In the genomic region with DNA sequence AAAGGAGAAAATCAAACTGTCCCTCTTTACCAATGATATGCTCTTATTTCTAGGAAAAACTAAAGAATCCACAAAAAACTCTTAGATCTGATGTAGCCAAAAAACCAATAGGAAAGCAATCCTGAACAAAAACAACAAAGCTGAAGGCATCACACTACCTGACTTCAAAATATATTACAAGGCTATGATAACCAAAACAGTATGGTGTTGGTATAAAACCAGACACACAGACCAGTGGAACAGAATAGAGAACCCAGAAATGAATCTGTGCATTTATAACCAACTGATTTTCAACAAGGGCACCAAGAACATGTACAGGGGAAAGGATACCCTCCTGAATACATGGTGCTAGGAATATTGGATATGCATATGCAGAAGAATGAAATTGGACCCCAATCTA, we compare ENCODE assay signal across 18 cellular contexts. TPM values are rescaled to one million over a fixed set of nuclear protein-coding genes. Genes with fewer than 3 reads are reported as not detected.
A peak's percentile ranks its signal among the peaks of the same experiment; 100 is the strongest.
DNase-seq lines count a peak whose midpoint lies in the region; ATAC-seq, FAIRE-seq and TF ChIP-seq lines count a peak whose summit lies in the region.
"Had no signal": no experiment of that assay in that cellular context is flagged by ENCODE, and none has a peak within 500 bp of the region (broad histone marks: within the 10 kb centered on the region; RNA-seq: fewer than 3 reads in every experiment).

No MANE protein-coding gene starts in this region.

- peaks cover 11% of the 10 kb centered on the region; the same call in 1 of the 2 replicates for H3K9me3 ChIP-seq in K562 (replicated peaks; ENCODE audit: control insufficient read depth, insufficient read depth, low read depth, low read length)

- H3K9me1 ChIP-seq in K562 (ENCODE audit: control insufficient read depth, insufficient read depth, low read length), result no peaks in the 10 kb centered on the region

- ATAC-seq in K562 (no peak), GM18858 (IDR thresholded peaks at IDR 0.05; ENCODE audit: unreplicated experiment) (no peak)
- ATAC-seq: A549; CD8-positive, alpha-beta T cell had no signal

- H3K27me3 Mint-ChIP-seq in Calu3 (ENCODE audit: unreplicated experiment) (no peaks in the 10 kb centered on the region), chondrocyte (ENCODE audit: low read depth) (no peaks in the 10 kb centered on the region)
- H3K27me3 Mint-ChIP-seq: B cell; CD4-positive, alpha-beta T cell had no signal

- peaks cover 23% of the 10 kb centered on the region for H3K9me3 Mint-ChIP-seq in Calu3 (ENCODE audit: low read depth, unreplicated experiment)
- peaks cover 33% of the 10 kb centered on the region for H3K9me3 Mint-ChIP-seq in chondrocyte (ENCODE audit: low read depth)

- H3K4me3 Mint-ChIP-seq in Calu3 (ENCODE audit: low read depth, unreplicated experiment) (no peak overlapping the region), chondrocyte (ENCODE audit: unreplicated experiment) (no peak overlapping the region)
- H3K4me3 Mint-ChIP-seq: B cell; CD4-positive, alpha-beta T cell; CD8-positive, alpha-beta T cell had no signal

- H3K9ac ChIP-seq in K562 (ENCODE audit: insufficient read depth in 1 of 2, low read depth in 2 of 2, low read length in 2 of 2), result no peak overlapping the region
- H3K9ac ChIP-seq: BLaER1 treated with 17β-estradiol and CSF1 and Interleukin-3, amounts not matched to agents 10 nM and 100 nM had no signal

- no peaks in the 10 kb centered on the region for H3K27me3 ChIP-seq in K562 (ENCODE audit: control insufficient read depth in 2 of 2, insufficient read depth in 2 of 2, low read length in 2 of 2)
- H3K27me3 ChIP-seq: BLaER1 treated with 17β-estradiol and CSF1 and Interleukin-3, amounts not matched to agents 10 nM and 100 nM had no signal

- intact Hi-C loops in Calu3 (cut with micrococcal nuclease; ENCODE audit: unreplicated experiment), result no loop called here
- intact Hi-C loops in K562 (cut with micrococcal nuclease), result no loop called here

- FAIRE-seq in H54 (lab: Jason Lieb, UNC) (peak; percentile 58), K562 (lab: Jason Lieb, UNC) (no peak)
- FAIRE-seq: GM12891 had no signal

- no peak overlapping the region for H3K4me3 ChIP-seq in K562
- H3K4me3 ChIP-seq: A549; BLaER1 treated with 17β-estradiol and CSF1 and Interleukin-3, amounts not matched to agents 10 nM and 100 nM had no signal

- POLR2A ChIA-PET in K562 (lab: Yijun Ruan, JAX), result interaction anchor here (0.7 kb wide), 1 partner anchor 10 kb away, joined by 3 read pairs; no protein-coding TSS in a partner anchor

- TF ChIP-seq POLR2A in H54 (IDR thresholded peaks at IDR 0.05; ENCODE audit: low read depth, low read length) (no peak), K562 (conservative IDR thresholded peaks at IDR 0.05) (no peak)

- TF ChIP-seq EP300 in K562 (IDR thresholded peaks at IDR 0.05; ENCODE audit: low read length), result no peak

- in situ Hi-C loops in K562 (cut with MboI), result no loop called here

- peaks cover 8% of the 10 kb centered on the region; the same call in 2 of the 3 replicates for H3K79me2 ChIP-seq in K562 (ENCODE audit: control insufficient read depth, insufficient read depth, low read length)

- no peaks in the 10 kb centered on the region for H4K20me1 ChIP-seq in K562 (replicated peaks; ENCODE audit: control insufficient read depth, insufficient read depth, low read length)

- no peak for TF ChIP-seq RAD21 in K562 (CRISPR knock-in tag; conservative IDR thresholded peaks at IDR 0.05 in 1 of 2, IDR thresholded peaks at IDR 0.05 in 1 of 2)

- H2AFZ ChIP-seq in K562 (ENCODE audit: low read depth, low read length), result no peak overlapping the region

- CTCF ChIA-PET in Calu3 (lab: Charles Lee), result no interaction called here
- CTCF ChIA-PET in K562 (lab: Yijun Ruan, JAX; ENCODE audit: low intra/inter-chr PET ratio), result no interaction called here

- no peak overlapping the region for H3K27ac ChIP-seq in K562 (ENCODE audit: extremely low read depth, low read depth, low read length)
- H3K27ac ChIP-seq: 22Rv1; A549; BLaER1 treated with 17β-estradiol and CSF1 and Interleukin-3, amounts not matched to agents 10 nM and 100 nM; C4-2B had no signal

- TF ChIP-seq CTCF in Calu3 (IDR thresholded peaks at IDR 0.05; ENCODE audit: unreplicated experiment), result no peak
- no peak for TF ChIP-seq CTCF in K562 (IDR thresholded peaks at IDR 0.05 in 2 of 3, conservative IDR thresholded peaks at IDR 0.05 in 1 of 3; ENCODE audit: insufficient read depth in 2 of 3, low read depth in 1 of 3, low read length in 3 of 3)
- TF ChIP-seq CTCF in chondrocyte (IDR thresholded peaks at IDR 0.05), result no peak

- H3K4me1 Mint-ChIP-seq in Calu3 (ENCODE audit: low read depth, unreplicated experiment) (no peaks in the 10 kb centered on the region), chondrocyte (ENCODE audit: low read depth) (peaks cover 13% of the 10 kb centered on the region)

- H3K36me3 Mint-ChIP-seq in Calu3 (ENCODE audit: insufficient read depth, unreplicated experiment) (peaks cover 56% of the 10 kb centered on the region), chondrocyte (ENCODE audit: low read depth) (peaks cover 23% of the 10 kb centered on the region)

- peaks cover 16% of the 10 kb centered on the region; the same call in 2 of the 3 replicates for H3K36me3 ChIP-seq in K562 (ENCODE audit: control insufficient read depth, insufficient read depth, low read length)

- no peak for DNase-seq in Calu3
- DNase-seq in H54 (ENCODE audit: insufficient read length, low spot score), result no peak
- DNase-seq in K562 (ENCODE audit: extremely low read depth in 1 of 4, low spot score in 3 of 4), result no peak
- DNase-seq in chondrocyte (ENCODE audit: low spot score), result no peak
- DNase-seq: AML-193; Caco-2; CD4-positive, alpha-beta T cell; CD8-positive, alpha-beta T cell; DMS79 treated with DMSO at 0.1 percent for 48 hours; GF-D8 had no signal

- peak overlapping the region; percentile 40 for H3K27ac Mint-ChIP-seq in Calu3 (ENCODE audit: unreplicated experiment)
- no peak overlapping the region for H3K27ac Mint-ChIP-seq in chondrocyte (ENCODE audit: unreplicated experiment)
- H3K27ac Mint-ChIP-seq: B cell; CD4-positive, alpha-beta T cell; CD8-positive, alpha-beta T cell had no signal

- no TSS peak for BruUV-seq in Calu3 (replicated peaks; lab: Mats Ljungman, UMichigan)
- BruUV-seq in K562 (replicated peaks; lab: Mats Ljungman, UMichigan), result no TSS peak

- no peak overlapping the region for H3K4me2 ChIP-seq in K562 (ENCODE audit: insufficient read depth, low read length)
- H3K4me2 ChIP-seq: A549; BLaER1 treated with 17β-estradiol and CSF1 and Interleukin-3, amounts not matched to agents 10 nM and 100 nM had no signal

- H3K4me1 ChIP-seq in K562 (replicated peaks in 1 of 2; ENCODE audit: control insufficient read depth in 2 of 2, insufficient read depth in 2 of 2, low read length in 2 of 2), result no peaks in the 10 kb centered on the region
- H3K4me1 ChIP-seq: A549, Caco-2 had no signal

RNA-seq across cellular contexts. Expression of gene ZNF546, which starts 9.7 kb away (rescaled TPM):
- total RNA-seq in Calu3 (2022), result 4.7 and 5.7 TPM in 2 replicates
- total RNA-seq in K562 (2011; cell fraction: chromatin; rRNA removed; ENCODE audit: low replicate concordance), result 9.2 and 22.4 TPM in 2 replicates
- 2.3 and 9.7 TPM in 2 replicates for total RNA-seq in K562 (2011; cell fraction: nucleolus; rRNA removed)
- 8.6 and 9.7 TPM in 2 replicates for total RNA-seq in K562 (2011; cell fraction: nucleoplasm; rRNA removed)
- 1.1 and 2.2 TPM in 2 replicates for total RNA-seq in K562 (2014; rRNA removed)
- 5.1 and 5.3 TPM in 2 replicates for total RNA-seq in K562 (2014; rRNA removed; fragmentation: Illumina TruSeq; extraction: Trizol)
- total RNA-seq in K562 (2015; rRNA removed; fragmentation: Illumina TruSeq; extraction: Trizol), result 3.0 and 4.3 TPM in 2 replicates
- 3.5 and 3.6 TPM in 2 replicates for total RNA-seq in K562 (2021)
- polyA plus RNA-seq in K562 (2011; rRNA removed), result 2.7 and 3.0 TPM in 2 replicates
- polyA plus RNA-seq in K562 (2011; cell fraction: cytosol; rRNA removed), result 0.74 and 0.91 TPM in 2 replicates
- 2.4 and 2.9 TPM in 2 replicates for polyA plus RNA-seq in K562 (2011; cell fraction: nucleus; rRNA removed)
- polyA plus RNA-seq in K562 (2012), result 1.4 and 1.6 TPM in 2 replicates
- 1.4 and 2.2 TPM in 2 replicates for polyA plus RNA-seq in K562 (2014; fragmentation: Illumina TruSeq; extraction: Trizol)
- polyA plus RNA-seq in K562 (2014; fragmentation: Nextera tagmentation; extraction: Ambion mirVana), result 1 to 10 TPM; 1.7 to 2.2 TPM
- polyA plus RNA-seq in K562 (2014; rRNA removed), result 0.73 and 2.4 TPM in 2 replicates
- 8.3 and 15.2 TPM in 2 replicates for polyA minus RNA-seq in K562 (2011; rRNA and poly(A)+ RNA removed)
- polyA minus RNA-seq in K562 (2011; cell fraction: cytosol; rRNA and poly(A)+ RNA removed), result 3.0 and 3.1 TPM in 2 replicates
- polyA minus RNA-seq in K562 (2011; cell fraction: nucleus; rRNA and poly(A)+ RNA removed), result 5.8 and 11.4 TPM in 2 replicates
- 2.0 to 7.5 TPM (median 3.6 TPM) in 3 replicates for total RNA-seq in chondrocyte

RNA-seq across cellular contexts. Expression of gene PSMC4, which starts 16.2 kb away (rescaled TPM):
- total RNA-seq in Calu3 (2022) (300 and 316 TPM in 2 replicates), K562 (2014; rRNA removed) (142 and 187 TPM in 2 replicates), K562 (2014; rRNA removed; fragmentation: Illumina TruSeq; extraction: Trizol) (104 and 115 TPM in 2 replicates), K562 (2015; rRNA removed; fragmentation: Illumina TruSeq; extraction: Trizol) (139 and 143 TPM in 2 replicates), K562 (2021) (146 and 150 TPM in 2 replicates), chondrocyte (75.2 to 94.4 TPM (median 75.4 TPM) in 3 replicates)
- 46.0 and 82.3 TPM in 2 replicates for total RNA-seq in K562 (2011; cell fraction: chromatin; rRNA removed; ENCODE audit: low replicate concordance)
- total RNA-seq in K562 (2011; cell fraction: nucleolus; rRNA removed), result 49.2 and 65.9 TPM in 2 replicates
- 40.1 and 50.1 TPM in 2 replicates for total RNA-seq in K562 (2011; cell fraction: nucleoplasm; rRNA removed)
- polyA plus RNA-seq in K562 (2011; rRNA removed) (45.9 and 69.6 TPM in 2 replicates), K562 (2014; fragmentation: Illumina TruSeq; extraction: Trizol) (171 and 192 TPM in 2 replicates), K562 (2014; fragmentation: Nextera tagmentation; extraction: Ambion mirVana) (100 to 1,000 TPM; 380 to 475 TPM), K562 (2014; rRNA removed) (97.0 and 102 TPM in 2 replicates)
- polyA plus RNA-seq in K562 (2011; cell fraction: cytosol; rRNA removed), result 53.9 and 128 TPM in 2 replicates
- polyA plus RNA-seq in K562 (2011; cell fraction: nucleus; rRNA removed), result 93.8 and 118 TPM in 2 replicates
- polyA plus RNA-seq in K562 (2012), result 138 and 171 TPM in 2 replicates
- 26.7 and 28.2 TPM in 2 replicates for polyA minus RNA-seq in K562 (2011; rRNA and poly(A)+ RNA removed)
- 57.7 and 66.1 TPM in 2 replicates for polyA minus RNA-seq in K562 (2011; cell fraction: cytosol; rRNA and poly(A)+ RNA removed)
- 21.8 and 31.1 TPM in 2 replicates for polyA minus RNA-seq in K562 (2011; cell fraction: nucleus; rRNA and poly(A)+ RNA removed)

RNA-seq across cellular contexts. Expression of gene FCGBP, which starts 52.7 kb away (rescaled TPM):
- total RNA-seq in Calu3 (2022) (3.7 and 5.3 TPM in 2 replicates), K562 (2014; rRNA removed) (0.04 and 0.05 TPM in 2 replicates), K562 (2014; rRNA removed; fragmentation: Illumina TruSeq; extraction: Trizol) (not detected in 2 replicates), K562 (2015; rRNA removed; fragmentation: Illumina TruSeq; extraction: Trizol) (0.19 and 0.25 TPM in 2 replicates), K562 (2021) (1.5 and 1.9 TPM in 2 replicates), chondrocyte (0.31 to 1.6 TPM (median 0.42 TPM) in 3 replicates)
- total RNA-seq in K562 (2011; cell fraction: chromatin; rRNA removed; ENCODE audit: low replicate concordance), result 0.79 and 0.83 TPM in 2 replicates
- 0.39 and 0.83 TPM in 2 replicates for total RNA-seq in K562 (2011; cell fraction: nucleolus; rRNA removed)
- 0.15 and 0.22 TPM in 2 replicates for total RNA-seq in K562 (2011; cell fraction: nucleoplasm; rRNA removed)
- polyA plus RNA-seq in K562 (2011; rRNA removed) (0.04 and 0.13 TPM in 2 replicates), K562 (2014; fragmentation: Illumina TruSeq; extraction: Trizol) (0.01 TPM in 2 replicates), K562 (2014; fragmentation: Nextera tagmentation; extraction: Ambion mirVana) (not detected), K562 (2014; rRNA removed) (0.03 TPM in 1 of 2 replicates, not detected in the other)
- polyA plus RNA-seq in K562 (2011; cell fraction: cytosol; rRNA removed), result 0.15 and 0.27 TPM in 2 replicates
- polyA plus RNA-seq in K562 (2011; cell fraction: nucleus; rRNA removed), result 0.17 and 0.73 TPM in 2 replicates
- polyA plus RNA-seq in K562 (2012), result 0.12 and 0.18 TPM in 2 replicates
- 0.18 TPM in 1 of 2 replicates, not detected in the other for polyA minus RNA-seq in K562 (2011; rRNA and poly(A)+ RNA removed)
- 0.10 TPM in 1 of 2 replicates, not detected in the other for polyA minus RNA-seq in K562 (2011; cell fraction: cytosol; rRNA and poly(A)+ RNA removed)
- 0.33 and 0.67 TPM in 2 replicates for polyA minus RNA-seq in K562 (2011; cell fraction: nucleus; rRNA and poly(A)+ RNA removed)
- total RNA-seq: A172 had no signal
